ENCODE assay signal across 28 cellular contexts in genomic region chr10:29113251-29113945, GRCh38.
A peak's percentile ranks its signal among the peaks of the same experiment; 100 is the strongest.
DNase-seq lines count a peak whose midpoint lies in the region; FAIRE-seq and TF ChIP-seq lines count a peak whose summit lies in the region.
"Had no signal": no experiment of that assay in that cellular context is flagged by ENCODE, and none has a peak within 500 bp of the region (broad histone marks: within the 10 kb centered on the region; RNA-seq: fewer than 3 reads in every experiment).

No MANE protein-coding gene starts in this region.

- H3K27ac ChIP-seq in H1 (ENCODE audit: low read depth, low read length): no peak overlapping the region
- no peak overlapping the region for H3K27ac ChIP-seq in adrenal gland
- H3K27ac ChIP-seq in thyroid gland: no peak overlapping the region
- H3K27ac ChIP-seq: brain microvascular endothelial cell, esophagus squamous epithelium, gastrocnemius medialis, tibial nerve had no signal

- intact Hi-C loops in adrenal gland (cut with DNase I): no loop called here
- intact Hi-C loops in thyroid gland (cut with DNase I): no loop called here

- H3K9ac ChIP-seq in H1 (replicated peaks in 1 of 4; ENCODE audit: extremely low read depth in 1 of 4, low read depth in 3 of 4, low read length in 3 of 4): no peak overlapping the region

- H2BK15ac ChIP-seq in H1 (ENCODE audit: low read length): no peak overlapping the region

- POLR2A ChIA-PET in H1 (lab: Charles Lee; ENCODE audit: partially characterized antibody): no interaction called here

- CTCF ChIA-PET in H1 (lab: Charles Lee; ENCODE audit: partially characterized antibody): interaction anchor here (0.7 to 1.9 kb wide), 4 partner anchors 10 to 127 kb away, joined by 3 to 7 read pairs (median 4); no protein-coding TSS in a partner anchor

- H3K4me2 ChIP-seq in H1 (ENCODE audit: insufficient read depth in 1 of 2, low read depth in 2 of 2, low read length in 2 of 2): no peak overlapping the region

- FAIRE-seq in H1 (lab: Jason Lieb, UNC): no peak
- FAIRE-seq: islet of Langerhans, K562 had no signal

- no peak overlapping the region for H3K4me3 ChIP-seq in H1 (ENCODE audit: extremely low read depth in 1 of 4, insufficient read depth in 2 of 4, low read depth in 3 of 4, low read length in 4 of 4)
- no peak overlapping the region for H3K4me3 ChIP-seq in adrenal gland
- no peak overlapping the region for H3K4me3 ChIP-seq in thyroid gland (replicated peaks in 1 of 3)
- H3K4me3 ChIP-seq: esophagus squamous epithelium, gastrocnemius medialis, K562, MG63, tibial nerve had no signal

- DNase-seq in M059J (ENCODE audit: low read depth) (peak; percentile 26), H1 (ENCODE audit: low read depth in 1 of 2, low spot score in 2 of 2) (no peak), type B pancreatic cell (ENCODE audit: extremely low spot score, unreplicated experiment) (no peak), GOT3 (lab: John Stamatoyannopoulos, UW) (no peak), adrenal gland (no peak), thyroid gland (no peak)
- DNase-seq: activated gamma-delta T cell; activated naive CD8-positive, alpha-beta T cell treated with anti-CD3 and anti-CD28 coated beads, Interleukin-2, amount 50 U/mL, for 24 hours; brain microvascular endothelial cell; CD4-positive, alpha-beta T cell; esophagus squamous epithelium; gastrocnemius medialis; GDM1; hypothalamus; MG63; NCI-H1417 treated with DMSO at 0.1 percent for 48 hours; NCI-H2107; NCI-H510A treated with DMSO at 0.1 percent for 48 hours; NK-92 treated with Interleukin-12 subunit alpha and Interleukin-12 subunit beta, amount 100 ng/mL, for 24 hours; nucleus accumbens; right cardiac atrium; SHP77 treated with DMSO at 0.1 percent for 48 hours; T-helper 1 cell had no signal

- H4K8ac ChIP-seq in H1 (ENCODE audit: extremely low read depth, insufficient read depth, low read length): no peak overlapping the region

- H3K36me3 Mint-ChIP-seq in nephron (ENCODE audit: low read depth): peaks cover 5% of the 10 kb centered on the region
- no peaks in the 10 kb centered on the region for H3K36me3 Mint-ChIP-seq in type B pancreatic cell

- no peak for TF ChIP-seq RAD21 in H1 (IDR thresholded peaks at IDR 0.05 in 1 of 2, conservative IDR thresholded peaks at IDR 0.05 in 1 of 2; ENCODE audit: low read depth in 2 of 2, low read length in 2 of 2)

- no peak overlapping the region for H3K23ac ChIP-seq in H1 (ENCODE audit: insufficient read length)

- H3K9me3 Mint-ChIP-seq in nephron (peaks cover 28% of the 10 kb centered on the region), type B pancreatic cell (peaks cover 6% of the 10 kb centered on the region)
- H3K9me3 Mint-ChIP-seq: stimulated activated naive CD8-positive, alpha-beta T cell treated with anti-CD3 and anti-CD28 coated beads, Interleukin-15, Interleukin-2, amounts not matched to agents 100 ng/mL and 50 ng/mL, for 24 hours had no signal

- H2BK12ac ChIP-seq in H1 (ENCODE audit: low read depth, low read length): no peak overlapping the region

- H3K27ac Mint-ChIP-seq in nephron (peak overlapping the region; percentile 9 to 27 (median 9)), type B pancreatic cell (peak overlapping the region; percentile 49)
- H3K27ac Mint-ChIP-seq: activated naive CD8-positive, alpha-beta T cell treated with anti-CD3 and anti-CD28 coated beads, Interleukin-2, amount 50 U/mL, for 24 hours; CD4-positive, alpha-beta T cell; stimulated activated naive CD8-positive, alpha-beta T cell treated with anti-CD3 and anti-CD28 coated beads, Interleukin-15, Interleukin-2, amounts not matched to agents 100 ng/mL and 50 ng/mL, for 24 hours had no signal

- no peak overlapping the region for H2BK120ac ChIP-seq in H1 (replicated peaks; ENCODE audit: low read depth, low read length)

- no peaks in the 10 kb centered on the region for H3K79me2 ChIP-seq in H1 (ENCODE audit: control insufficient read depth in 1 of 2, insufficient read depth in 2 of 2, low read length in 2 of 2)

- no peaks in the 10 kb centered on the region for H3K4me1 ChIP-seq in H1 (replicated peaks in 1 of 4; ENCODE audit: control insufficient read depth in 3 of 4, insufficient read depth in 4 of 4, low read length in 3 of 4)
- H3K4me1 ChIP-seq in adrenal gland (replicated peaks in 1 of 2): no peaks in the 10 kb centered on the region
- no peaks in the 10 kb centered on the region for H3K4me1 ChIP-seq in thyroid gland
- H3K4me1 ChIP-seq: esophagus squamous epithelium, gastrocnemius medialis, tibial nerve had no signal

- WGBS in H1 (ENCODE audit: extremely low coverage in 1 of 2, insufficient coverage in 1 of 2, insufficient read length in 1 of 2, insufficient replicate concordance in 2 of 2, low coverage in 1 of 2, low lambda C conversion rate in 2 of 2, missing lambda C conversion rate in 1 of 2), 2 experiments: 88% methylated on average over 14 of the region's 14 CpGs; no CpG with 5 or more reads in 1 of the 2 experiments
- 71 to 77% (median 75%) methylated on average over 14 of the region's 14 CpGs for WGBS in adrenal gland, 4 donors
- 56 to 61% methylated on average over 14 of the region's 14 CpGs for WGBS in thyroid gland, 2 donors

- H3K27me3 ChIP-seq in H1 (replicated peaks in 1 of 4; ENCODE audit: control insufficient read depth in 3 of 4, extremely low read depth in 1 of 4, insufficient read depth in 3 of 4, low read length in 3 of 4) (no peaks in the 10 kb centered on the region), adrenal gland (no peaks in the 10 kb centered on the region), thyroid gland (no peaks in the 10 kb centered on the region)
- H3K27me3 ChIP-seq: brain microvascular endothelial cell, gastrocnemius medialis, MG63, tibial nerve had no signal

- H3K14ac ChIP-seq in H1 (ENCODE audit: insufficient read length): no peak overlapping the region

- H3K4ac ChIP-seq in H1 (replicated peaks; ENCODE audit: insufficient read length, low read depth, low read length): no peak overlapping the region

- no peak overlapping the region for H4K5ac ChIP-seq in H1 (ENCODE audit: insufficient read length, low read depth, low read length)

- H2BK20ac ChIP-seq in H1 (ENCODE audit: low read length): no peak overlapping the region

- H3K36me3 ChIP-seq in H1 (ENCODE audit: control insufficient read depth in 2 of 4, insufficient read depth in 4 of 4, low read length in 3 of 4) (peaks cover 0 to 3% (median 0%) of the 10 kb centered on the region in 4 experiments; a peak in 2 of 8 replicates), adrenal gland (replicated peaks in 1 of 2) (no peaks in the 10 kb centered on the region), thyroid gland (no peaks in the 10 kb centered on the region)
- H3K36me3 ChIP-seq: brain microvascular endothelial cell, esophagus squamous epithelium, gastrocnemius medialis, MG63, tibial nerve had no signal

- H3K4me1 Mint-ChIP-seq in nephron (no peaks in the 10 kb centered on the region), type B pancreatic cell (ENCODE audit: unreplicated experiment) (peaks cover 29% of the 10 kb centered on the region)
- H3K4me1 Mint-ChIP-seq: activated naive CD8-positive, alpha-beta T cell treated with anti-CD3 and anti-CD28 coated beads, Interleukin-2, amount 50 U/mL, for 24 hours had no signal

- no peak overlapping the region for H3K56ac ChIP-seq in H1 (replicated peaks; ENCODE audit: insufficient read length, low read depth, low read length)

- TF ChIP-seq EP300 in H1 (IDR thresholded peaks at IDR 0.05; ENCODE audit: borderline replicate concordance in 1 of 2, low read depth in 2 of 2, low read length in 2 of 2): no peak

- H2BK5ac ChIP-seq in H1 (ENCODE audit: low read depth, low read length): no peak overlapping the region

- H3K18ac ChIP-seq in H1 (ENCODE audit: extremely low read depth, low read length): no peak overlapping the region

- H3K23me2 ChIP-seq in H1 (ENCODE audit: low read depth, low read length): no peaks in the 10 kb centered on the region

- H3K9me3 ChIP-seq in H1 (ENCODE audit: insufficient read depth in 2 of 2, low read depth in 1 of 2, low read length in 1 of 2): peaks cover 10 to 13% of the 10 kb centered on the region in 2 experiments; a peak in 2 of 4 replicates
- peaks cover 0 to 6% (median 0%) of the 10 kb centered on the region in 3 donors for H3K9me3 ChIP-seq in adrenal gland (replicated peaks in 1 of 3)
- H3K9me3 ChIP-seq in thyroid gland: no peaks in the 10 kb centered on the region

- TF ChIP-seq POLR2A in H1 (IDR thresholded peaks at IDR 0.05; ENCODE audit: control extremely low read depth in 1 of 2, low read depth in 2 of 2, low read length in 2 of 2) (no peak), adrenal gland (IDR thresholded peaks at IDR 0.05) (no peak), thyroid gland (IDR thresholded peaks at IDR 0.05) (no peak)

- no peak overlapping the region for H4K91ac ChIP-seq in H1 (replicated peaks; ENCODE audit: insufficient read length, low read length)

- 0 out of 2 replicates have a peak overlapping the region, but pooled peaks have one; percentile 21 for H2AFZ ChIP-seq in H1 (ENCODE audit: low read length)

- H3K79me1 ChIP-seq in H1 (ENCODE audit: low read depth, low read length): no peaks in the 10 kb centered on the region

- no peak overlapping the region for H2AK5ac ChIP-seq in H1 (ENCODE audit: low read depth, low read length)

- no peaks in the 10 kb centered on the region for H3K27me3 Mint-ChIP-seq in nephron (ENCODE audit: low read depth)
- H3K27me3 Mint-ChIP-seq in type B pancreatic cell: peaks cover 6% of the 10 kb centered on the region
- H3K27me3 Mint-ChIP-seq: activated naive CD8-positive, alpha-beta T cell treated with anti-CD3 and anti-CD28 coated beads, Interleukin-2, amount 50 U/mL, for 24 hours had no signal

- H4K20me1 ChIP-seq in H1 (replicated peaks in 1 of 2; ENCODE audit: control insufficient read depth in 1 of 2, insufficient read depth in 2 of 2, low read length in 2 of 2): no peaks in the 10 kb centered on the region

- H3K4me3 Mint-ChIP-seq in nephron: no peak overlapping the region
- H3K4me3 Mint-ChIP-seq in type B pancreatic cell: no peak overlapping the region
- H3K4me3 Mint-ChIP-seq: activated naive CD8-positive, alpha-beta T cell treated with anti-CD3 and anti-CD28 coated beads, Interleukin-2, amount 50 U/mL, for 24 hours; CD4-positive, alpha-beta T cell; stimulated activated naive CD8-positive, alpha-beta T cell treated with anti-CD3 and anti-CD28 coated beads, Interleukin-15, Interleukin-2, amounts not matched to agents 100 ng/mL and 50 ng/mL, for 24 hours had no signal

- TF ChIP-seq CTCF in H1 (IDR thresholded peaks at IDR 0.05; ENCODE audit: control extremely low read depth in 1 of 3, insufficient read depth in 1 of 3, low read depth in 1 of 3, low read length in 3 of 3) (no peak), nephron (IDR thresholded peaks at IDR 0.05; ENCODE audit: unreplicated experiment in 3 of 3) (no peak), type B pancreatic cell (conservative IDR thresholded peaks at IDR 0.05) (no peak), adrenal gland (IDR thresholded peaks at IDR 0.05) (no peak), thyroid gland (IDR thresholded peaks at IDR 0.05) (no peak)

TF ChIP-seq in H1, 55 proteins besides CTCF, POLR2A, EP300 and RAD21 (continues in another document):
- TF ChIP-seq SRF (IDR thresholded peaks at IDR 0.05; ENCODE audit: low read depth, low read length): no peak
- no peak for TF ChIP-seq TEAD4 (IDR thresholded peaks at IDR 0.05; ENCODE audit: low read depth, low read length)
- no peak for TF ChIP-seq SIN3A (conservative IDR thresholded peaks at IDR 0.05 in 1 of 2, IDR thresholded peaks at IDR 0.05 in 1 of 2; ENCODE audit: low read depth in 1 of 2, low read length in 2 of 2)
